Comparison of ENCODE assay signal across 18 cellular contexts in the genomic region with DNA sequence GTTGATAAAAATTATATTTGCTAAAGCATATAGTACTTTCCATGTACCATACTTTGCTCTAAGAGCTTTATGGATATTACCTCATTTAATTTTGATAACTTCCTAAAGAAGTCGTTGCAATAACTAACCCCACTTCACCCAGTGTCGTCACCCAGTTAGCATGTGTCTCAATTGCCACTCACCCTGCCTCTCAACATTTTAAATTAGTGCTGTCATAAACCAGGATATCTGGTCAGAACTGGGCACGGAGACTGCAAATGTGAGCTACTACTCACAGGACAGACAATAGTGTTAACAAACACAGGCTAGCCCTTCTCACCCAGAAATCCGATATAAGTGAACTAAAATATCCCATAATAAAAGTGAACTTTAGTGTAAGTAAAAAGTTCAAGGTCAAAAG.
DNase-seq lines count a peak whose midpoint lies in the region; ATAC-seq and TF ChIP-seq lines count a peak whose summit lies in the region.
"Had no signal": no experiment of that assay in that cellular context is flagged by ENCODE, and none has a peak within 500 bp of the region (broad histone marks: within the 10 kb centered on the region; RNA-seq: fewer than 3 reads in every experiment).

No MANE protein-coding gene starts in this region.

- intact Hi-C loops in naive thymus-derived CD4-positive, alpha-beta T cell (cut with micrococcal nuclease) = loop anchor here (10.0 kb wide), 5 partner anchors 109 to 1831 kb away; partner anchors contain the start of gene COMMD6 (in 1 of the 2)
- intact Hi-C loops in Right ventricle myocardium inferior (cut with DNase I) = no loop called here

- H3K27ac Mint-ChIP-seq in CD4-positive, CD25-positive, alpha-beta regulatory T cell = peak overlapping the region in 2 of 3 donors; percentile 26 to 96
- peak overlapping the region in 6 of 8 donors; percentile 27 to 89 (median 65) for H3K27ac Mint-ChIP-seq in CD8-positive, alpha-beta memory T cell
- H3K27ac Mint-ChIP-seq in naive thymus-derived CD4-positive, alpha-beta T cell = peak overlapping the region; percentile 13 to 100 (median 96)
- H3K27ac Mint-ChIP-seq: activated T-helper 1 cell treated with anti-CD3 and anti-CD28 coated beads, Interleukin-12 subunit alpha, Interleukin-12 subunit beta, Interleukin-2, Interleukin-4 antibody, amounts not matched to agents 30 ng/mL and 10 ng/mL and 1 ng/mL, durations not matched to agents 14 hours and 24 hours and 36 hours; neural progenitor cell had no signal

- peaks cover 35% of the 10 kb centered on the region for H3K4me1 ChIP-seq in CD4-positive, CD25-positive, alpha-beta regulatory T cell (ENCODE audit: control insufficient read depth, insufficient read depth, low read length, poor library complexity, severe bottlenecking)
- peaks cover 28% of the 10 kb centered on the region for H3K4me1 ChIP-seq in CD8-positive, alpha-beta memory T cell (ENCODE audit: insufficient read depth, low read length)
- H3K4me1 ChIP-seq in naive thymus-derived CD4-positive, alpha-beta T cell (ENCODE audit: control insufficient read depth in 2 of 2, insufficient read depth in 2 of 2, low read length in 2 of 2) = peaks cover 0 to 22% of the 10 kb centered on the region in 2 donors
- H3K4me1 ChIP-seq: body of pancreas, vagina had no signal

- H3K36me3 ChIP-seq in CD4-positive, CD25-positive, alpha-beta regulatory T cell (ENCODE audit: control insufficient read depth, insufficient read depth, low read length) = peaks cover 15% of the 10 kb centered on the region
- H3K36me3 ChIP-seq in CD8-positive, alpha-beta memory T cell (ENCODE audit: insufficient read depth, low read length) = peaks cover 11% of the 10 kb centered on the region
- H3K36me3 ChIP-seq in naive thymus-derived CD4-positive, alpha-beta T cell (ENCODE audit: control insufficient read depth in 2 of 3, insufficient read depth in 3 of 3, low read length in 3 of 3) = peaks cover 0 to 4% (median 0%) of the 10 kb centered on the region in 3 experiments
- H3K36me3 ChIP-seq: neural progenitor cell, vagina had no signal

- H3K4me1 Mint-ChIP-seq in CD4-positive, CD25-positive, alpha-beta regulatory T cell = peaks cover 29 to 53% (median 32%) of the 10 kb centered on the region in 4 donors
- H3K4me1 Mint-ChIP-seq in CD8-positive, alpha-beta memory T cell = peaks cover 32 to 59% (median 36%) of the 10 kb centered on the region in 3 donors
- H3K4me1 Mint-ChIP-seq in naive thymus-derived CD4-positive, alpha-beta T cell = peaks cover 17 to 64% (median 51%) of the 10 kb centered on the region in 7 donors

- peaks cover 26% of the 10 kb centered on the region for H3K36me3 Mint-ChIP-seq in CD4-positive, CD25-positive, alpha-beta regulatory T cell
- H3K36me3 Mint-ChIP-seq in CD8-positive, alpha-beta memory T cell = peaks cover 0 to 46% (median 10%) of the 10 kb centered on the region in 3 donors
- peaks cover 4 to 23% (median 20%) of the 10 kb centered on the region in 5 donors for H3K36me3 Mint-ChIP-seq in naive thymus-derived CD4-positive, alpha-beta T cell

- H3K4me3 ChIP-seq in CD4-positive, CD25-positive, alpha-beta regulatory T cell (ENCODE audit: low read depth, low read length) = no peak overlapping the region
- no peak overlapping the region for H3K4me3 ChIP-seq in CD8-positive, alpha-beta memory T cell (ENCODE audit: low read length)
- no peak overlapping the region for H3K4me3 ChIP-seq in epithelial cell of esophagus (ENCODE audit: low read length)
- H3K4me3 ChIP-seq in naive thymus-derived CD4-positive, alpha-beta T cell (ENCODE audit: low read length) = no peak overlapping the region
- H3K4me3 ChIP-seq: body of pancreas, neural progenitor cell, vagina had no signal

- CTCF ChIA-PET in CD8-positive, alpha-beta memory T cell (lab: Charles Lee) = interaction anchor here (1.7 kb wide), 1 partner anchor 11 kb away, joined by 3 read pairs; no protein-coding TSS in a partner anchor
- CTCF ChIA-PET in naive thymus-derived CD4-positive, alpha-beta T cell (lab: Charles Lee) = interaction anchor here (0.6 kb wide), 1 partner anchor 75 kb away, joined by 4 read pairs; no protein-coding TSS in a partner anchor

- TF ChIP-seq CTCF in epithelial cell of esophagus (IDR thresholded peaks at IDR 0.05; ENCODE audit: insufficient read depth, low read depth, low read length, missing control alignments) = no peak

- no peaks in the 10 kb centered on the region for H3K27me3 ChIP-seq in CD4-positive, CD25-positive, alpha-beta regulatory T cell (ENCODE audit: control insufficient read depth, insufficient read depth, low read length)
- no peaks in the 10 kb centered on the region for H3K27me3 ChIP-seq in CD8-positive, alpha-beta memory T cell (ENCODE audit: insufficient read depth, low read length, poor library complexity, severe bottlenecking)
- no peaks in the 10 kb centered on the region for H3K27me3 ChIP-seq in naive thymus-derived CD4-positive, alpha-beta T cell (ENCODE audit: control insufficient read depth in 2 of 2, insufficient read depth in 2 of 2, low read length in 2 of 2)
- H3K27me3 ChIP-seq: body of pancreas, neural progenitor cell, vagina had no signal

- no peaks in the 10 kb centered on the region for H3K9me3 ChIP-seq in CD4-positive, CD25-positive, alpha-beta regulatory T cell (ENCODE audit: control insufficient read depth in 2 of 2, low read length in 2 of 2)
- H3K9me3 ChIP-seq in CD8-positive, alpha-beta memory T cell (ENCODE audit: low read length) = no peaks in the 10 kb centered on the region
- no peaks in the 10 kb centered on the region for H3K9me3 ChIP-seq in naive thymus-derived CD4-positive, alpha-beta T cell (ENCODE audit: control insufficient read depth in 2 of 3, low read length in 3 of 3)
- H3K9me3 ChIP-seq: body of pancreas, vagina had no signal

- no peak for DNase-seq in CD4-positive, CD25-positive, alpha-beta regulatory T cell
- no peak for DNase-seq in CD8-positive, alpha-beta memory T cell
- DNase-seq in epithelial cell of esophagus (ENCODE audit: low read depth) (peak; percentile 70), Right ventricle myocardium inferior (ENCODE audit: missing footprints) (no peak), NCI-H345 (lab: John Stamatoyannopoulos, UW) (no peak)
- DNase-seq in naive thymus-derived CD4-positive, alpha-beta T cell = no peak
- DNase-seq: activated CD4-positive, CD25-positive, alpha-beta regulatory T cell treated with anti-CD3 and anti-CD28 coated beads, Interleukin-2, amount 50 U/mL, for 72 hours; body of pancreas; DND-41; glutamatergic neuron; NCI-H1436 treated with DMSO at 0.1 percent for 48 hours; NCI-H748 treated with DMSO at 0.1 percent for 48 hours; substantia nigra had no signal

- no peaks in the 10 kb centered on the region for H3K27me3 Mint-ChIP-seq in CD4-positive, CD25-positive, alpha-beta regulatory T cell
- no peaks in the 10 kb centered on the region for H3K27me3 Mint-ChIP-seq in CD8-positive, alpha-beta memory T cell
- no peaks in the 10 kb centered on the region for H3K27me3 Mint-ChIP-seq in naive thymus-derived CD4-positive, alpha-beta T cell

- H3K4me3 Mint-ChIP-seq in CD4-positive, CD25-positive, alpha-beta regulatory T cell = peak overlapping the region in 2 of 4 donors; percentile 7 to 39
- peak overlapping the region in 1 of 7 donors; percentile 57 for H3K4me3 Mint-ChIP-seq in CD8-positive, alpha-beta memory T cell
- peak overlapping the region in 6 of 10 donors; percentile 10 to 74 (median 38) for H3K4me3 Mint-ChIP-seq in naive thymus-derived CD4-positive, alpha-beta T cell
- H3K4me3 Mint-ChIP-seq: activated T-helper 1 cell treated with anti-CD3 and anti-CD28 coated beads, Interleukin-12 subunit alpha, Interleukin-12 subunit beta, Interleukin-2, Interleukin-4 antibody, amounts not matched to agents 30 ng/mL and 10 ng/mL and 1 ng/mL, durations not matched to agents 14 hours and 24 hours and 36 hours; neural progenitor cell had no signal

- no peak for ATAC-seq in CD4-positive, CD25-positive, alpha-beta regulatory T cell (ENCODE audit: low read depth in 2 of 2)
- ATAC-seq in naive thymus-derived CD4-positive, alpha-beta T cell = no peak
- ATAC-seq in HG02610 (IDR thresholded peaks at IDR 0.05; ENCODE audit: unreplicated experiment) = no peak
- no peak for ATAC-seq in Right ventricle myocardium inferior
- ATAC-seq: body of pancreas, HCT116 had no signal

- peak overlapping the region; percentile 74 for H3K27ac ChIP-seq in CD4-positive, CD25-positive, alpha-beta regulatory T cell (ENCODE audit: insufficient read depth, low read length, poor library complexity, severe bottlenecking)
- H3K27ac ChIP-seq in CD8-positive, alpha-beta memory T cell (ENCODE audit: low read depth, low read length) = no peak overlapping the region
- H3K27ac ChIP-seq in naive thymus-derived CD4-positive, alpha-beta T cell (ENCODE audit: low read depth, low read length) = peak overlapping the region; percentile 79
- H3K27ac ChIP-seq: body of pancreas, neural progenitor cell, vagina had no signal

- POLR2A ChIA-PET in CD8-positive, alpha-beta memory T cell (lab: Charles Lee) = no interaction called here
- POLR2A ChIA-PET in naive thymus-derived CD4-positive, alpha-beta T cell (lab: Charles Lee) = interaction anchor here (0.6 to 2.3 kb wide), 2 partner anchors 12 to 17 kb away, joined by 3 to 12 read pairs; no protein-coding TSS in a partner anchor

- H3K9me3 Mint-ChIP-seq in CD4-positive, CD25-positive, alpha-beta regulatory T cell = no peaks in the 10 kb centered on the region
- H3K9me3 Mint-ChIP-seq in CD8-positive, alpha-beta memory T cell = no peaks in the 10 kb centered on the region
- H3K9me3 Mint-ChIP-seq in naive thymus-derived CD4-positive, alpha-beta T cell = peaks cover 0 to 2% (median 0%) of the 10 kb centered on the region in 11 donors
- H3K9me3 Mint-ChIP-seq: activated T-helper 1 cell treated with anti-CD3 and anti-CD28 coated beads, Interleukin-12 subunit alpha, Interleukin-12 subunit beta, Interleukin-2, Interleukin-4 antibody, amounts not matched to agents 30 ng/mL and 10 ng/mL and 1 ng/mL, durations not matched to agents 14 hours and 24 hours and 36 hours; neural progenitor cell had no signal
